Comparison of ENCODE assay signal across 8 cellular contexts in genomic region chr10:80498833-80499671, GRCh38. TPM values are rescaled to one million over a fixed set of nuclear protein-coding genes. Genes with fewer than 3 reads are reported as not detected.
DNase-seq lines count a peak whose midpoint lies in the region; ATAC-seq lines count a peak whose summit lies in the region.

No MANE protein-coding gene starts in this region.

- no peak overlapping the region for H4K8ac ChIP-seq in mesendoderm (ENCODE audit: low read depth, low read length)

- H2BK15ac ChIP-seq in mesendoderm (replicated peaks; ENCODE audit: low read depth) = no peak overlapping the region

- peaks cover 100% of the 10 kb centered on the region for H3K4me1 ChIP-seq in CD4-positive, alpha-beta memory T cell (ENCODE audit: insufficient read depth, low read length)
- peaks cover 17% of the 10 kb centered on the region for H3K4me1 ChIP-seq in mesendoderm (ENCODE audit: control insufficient read depth, low read depth, low read length)

- peak overlapping the region; percentile 22 for H3K56ac ChIP-seq in mesendoderm (ENCODE audit: low read length)

- no peak overlapping the region for H4K5ac ChIP-seq in mesendoderm (ENCODE audit: low read length)

- H2AK5ac ChIP-seq in mesendoderm (ENCODE audit: low read length) = no peak overlapping the region

- peak in 1 of 5 donors; percentile 74 for DNase-seq in CD4-positive, alpha-beta memory T cell
- peak; percentile 63 for DNase-seq in KG1 (lab: John Stamatoyannopoulos, UW)
- peak; percentile 72 to 79 for DNase-seq in activated CD4-positive, alpha-beta T cell treated with anti-CD3 and anti-CD28 coated beads, Interleukin-2, amount 50 U/mL, for 48 hours
- DNase-seq in effector memory CD8-positive, alpha-beta T cell = peak; percentile 21 to 37 (median 25)
- peak; percentile 92 for DNase-seq in mesendoderm
- DNase-seq in stimulated activated CD8-positive, alpha-beta memory T cell treated with anti-CD3 and anti-CD28 coated beads, Interleukin-4, amount 100 ng/mL, for 24 hours (ENCODE audit: low read depth) = peak; percentile 52
- DNase-seq in NCI-H1092 (lab: John Stamatoyannopoulos, UW) = no peak

- H3K79me2 ChIP-seq in mesendoderm (ENCODE audit: control insufficient read depth, insufficient read depth, low read length) = peaks cover 46% of the 10 kb centered on the region

- no peaks in the 10 kb centered on the region for H3K27me3 Mint-ChIP-seq in CD4-positive, alpha-beta memory T cell
- no peaks in the 10 kb centered on the region for H3K27me3 Mint-ChIP-seq in effector memory CD8-positive, alpha-beta T cell

- no peak overlapping the region for H3K4me2 ChIP-seq in mesendoderm (ENCODE audit: low read length)

- H3K18ac ChIP-seq in mesendoderm (ENCODE audit: low read length) = no peak overlapping the region

- H2BK120ac ChIP-seq in mesendoderm (ENCODE audit: low read depth, low read length) = no peak overlapping the region

- peak overlapping the region; percentile 1 to 22 for H3K4me3 ChIP-seq in CD4-positive, alpha-beta memory T cell (ENCODE audit: low read length in 2 of 2)
- no peak overlapping the region for H3K4me3 ChIP-seq in mesendoderm (ENCODE audit: low read length)

- peaks cover 48% of the 10 kb centered on the region for H3K79me1 ChIP-seq in mesendoderm (ENCODE audit: low read length)

- H3K36me3 ChIP-seq in CD4-positive, alpha-beta memory T cell (ENCODE audit: insufficient read depth, low read length) = peaks cover 7% of the 10 kb centered on the region
- no peaks in the 10 kb centered on the region for H3K36me3 ChIP-seq in mesendoderm (ENCODE audit: control insufficient read depth, insufficient read depth, low read length)

- peak overlapping the region; percentile 83 to 97 (median 95) for H3K27ac Mint-ChIP-seq in CD4-positive, alpha-beta memory T cell
- H3K27ac Mint-ChIP-seq in effector memory CD8-positive, alpha-beta T cell = peak overlapping the region; percentile 91 to 94

- H3K4me3 Mint-ChIP-seq in CD4-positive, alpha-beta memory T cell = peak overlapping the region; percentile 48 to 92 (median 81)
- peak overlapping the region; percentile 59 to 70 for H3K4me3 Mint-ChIP-seq in effector memory CD8-positive, alpha-beta T cell

- no peak overlapping the region for H2BK5ac ChIP-seq in mesendoderm (ENCODE audit: low read length)

- H3K36me3 Mint-ChIP-seq in CD4-positive, alpha-beta memory T cell = peaks cover 34 to 60% of the 10 kb centered on the region in 2 donors
- peaks cover 29% of the 10 kb centered on the region for H3K36me3 Mint-ChIP-seq in effector memory CD8-positive, alpha-beta T cell (ENCODE audit: insufficient read depth)

- H3K9ac ChIP-seq in mesendoderm (ENCODE audit: low read length) = no peak overlapping the region

- no peak overlapping the region for H3K23ac ChIP-seq in mesendoderm (ENCODE audit: low read length)

- intact Hi-C loops in CD4-positive, alpha-beta memory T cell (cut with micrococcal nuclease) = no loop called here

- no peaks in the 10 kb centered on the region for H3K27me3 ChIP-seq in CD4-positive, alpha-beta memory T cell (ENCODE audit: insufficient read depth, low read length)
- H3K27me3 ChIP-seq in mesendoderm (ENCODE audit: insufficient read depth, low read length, poor library complexity) = no peaks in the 10 kb centered on the region

- no peak overlapping the region for H3K4ac ChIP-seq in mesendoderm (ENCODE audit: low read depth, low read length)

- H3K27ac ChIP-seq in CD4-positive, alpha-beta memory T cell (ENCODE audit: low read depth, low read length) = peak overlapping the region; percentile 62
- no peak overlapping the region for H3K27ac ChIP-seq in mesendoderm (ENCODE audit: low read depth, low read length)

- WGBS in mesendoderm (ENCODE audit: extremely low coverage, insufficient coverage, low lambda C conversion rate) = no CpG with 5 or more reads among the region's 14 CpGs

- H3K4me1 Mint-ChIP-seq in CD4-positive, alpha-beta memory T cell = peaks cover 90 to 100% (median 95%) of the 10 kb centered on the region in 4 donors
- peaks cover 83 to 91% of the 10 kb centered on the region in 2 donors for H3K4me1 Mint-ChIP-seq in effector memory CD8-positive, alpha-beta T cell (ENCODE audit: low read depth in 2 of 2)

- no peaks in the 10 kb centered on the region for H3K9me3 ChIP-seq in CD4-positive, alpha-beta memory T cell (ENCODE audit: control insufficient read depth in 1 of 2, low read length in 2 of 2)

- peak; percentile 72 for ATAC-seq in effector memory CD8-positive, alpha-beta T cell (replicated peaks)
- no peak for ATAC-seq in HG02763 (IDR thresholded peaks at IDR 0.05; ENCODE audit: unreplicated experiment)

- CTCF ChIA-PET in CD4-positive, alpha-beta memory T cell (lab: Charles Lee; ENCODE audit: partially characterized antibody) = interaction anchor here (1.0 to 21.6 kb wide), 6 partner anchors 10 to 117 kb away, joined by 3 to 814 read pairs (median 160); partner anchors contain the start of gene TSPAN14

- peaks cover 0 to 10% (median under 1%) of the 10 kb centered on the region in 8 donors for H3K9me3 Mint-ChIP-seq in CD4-positive, alpha-beta memory T cell
- no peaks in the 10 kb centered on the region for H3K9me3 Mint-ChIP-seq in effector memory CD8-positive, alpha-beta T cell

- POLR2A ChIA-PET in CD4-positive, alpha-beta memory T cell (lab: Charles Lee; ENCODE audit: partially characterized antibody) = interaction anchor here (0.6 to 11.7 kb wide), 7 partner anchors 7 to 91 kb away, joined by 3 to 713 read pairs (median 5); partner anchors contain the start of genes PRXL2A and TSPAN14

RNA-seq across cellular contexts. Expression of gene SH2D4B, which starts 38.6 kb away (rescaled TPM):
- under 1 TPM; 0.17 TPM for total RNA-seq in CD4-positive, alpha-beta memory T cell
- polyA plus RNA-seq in CD4-positive, alpha-beta memory T cell = not detected
- 0.06 TPM for polyA plus RNA-seq in mesendoderm (2013, experiment 1 of 2)
- 0.04 TPM for polyA plus RNA-seq in mesendoderm (2013, experiment 2 of 2)

RNA-seq across cellular contexts. Expression of gene TSPAN14, which starts 44.9 kb away (rescaled TPM):
- total RNA-seq in CD4-positive, alpha-beta memory T cell = 100 to 1,000 TPM; 151 to 153 TPM
- 100 to 1,000 TPM; 148 to 246 TPM for polyA plus RNA-seq in CD4-positive, alpha-beta memory T cell
- polyA plus RNA-seq in mesendoderm (2013, experiment 1 of 2) = 32.4 TPM
- polyA plus RNA-seq in mesendoderm (2013, experiment 2 of 2) = 30.9 TPM
